ENCODE assay signal across 1 cellular context in genomic region chr4:6672541-6673190, GRCh38.
TF ChIP-seq lines count a peak whose summit lies in the region.

No MANE protein-coding gene starts in this region.

TF ChIP-seq in K562, 482 proteins besides CTCF, POLR2A, EP300 and RAD21:
- TF ChIP-seq CBX1 (IDR thresholded peaks at IDR 0.05; ENCODE audit: low read depth) (0 out of 2 replicates have a peak, but pooled peaks have one; percentile 46), TRIM24 (IDR thresholded peaks at IDR 0.05) (0 out of 4 replicates have a peak, but pooled peaks of 1 of the 2 experiments have one; percentile 42)
